Comparison of ENCODE assay signal across 11 cellular contexts in genomic region chr22:32897400-32897799, GRCh38.
A peak's percentile ranks its signal among the peaks of the same experiment; 100 is the strongest.
DNase-seq lines count a peak whose midpoint lies in the region; ATAC-seq, FAIRE-seq and TF ChIP-seq lines count a peak whose summit lies in the region.
"Had no signal": no experiment of that assay in that cellular context is flagged by ENCODE, and none has a peak within 500 bp of the region (broad histone marks: within the 10 kb centered on the region; RNA-seq: fewer than 3 reads in every experiment).

No MANE protein-coding gene starts in this region.

- no peaks in the 10 kb centered on the region for H3K4me1 Mint-ChIP-seq in astrocyte (ENCODE audit: low read depth, unreplicated experiment)
- H3K4me1 Mint-ChIP-seq: CD4-positive, CD25-positive, alpha-beta regulatory T cell; central memory CD8-positive, alpha-beta T cell had no signal

- no peaks in the 10 kb centered on the region for H3K79me2 ChIP-seq in astrocyte (ENCODE audit: insufficient read depth, low read length)

- H3K9me3 Mint-ChIP-seq in astrocyte (ENCODE audit: unreplicated experiment), result no peaks in the 10 kb centered on the region
- H3K9me3 Mint-ChIP-seq: central memory CD8-positive, alpha-beta T cell had no signal

- peaks cover 5% of the 10 kb centered on the region for H3K27me3 ChIP-seq in astrocyte (ENCODE audit: insufficient read depth, low read length)
- H3K27me3 ChIP-seq: suprapubic skin had no signal

- no peak overlapping the region for H3K27ac ChIP-seq in astrocyte (ENCODE audit: low read depth, low read length)
- H3K27ac ChIP-seq: suprapubic skin had no signal

- H3K4me3 ChIP-seq in AG10803 (ENCODE audit: low read length) (no peak overlapping the region), astrocyte (ENCODE audit: insufficient read depth, low read depth, low read length) (no peak overlapping the region)
- H3K4me3 ChIP-seq: suprapubic skin had no signal

- no peaks in the 10 kb centered on the region for H3K4me1 ChIP-seq in astrocyte (ENCODE audit: insufficient read depth, low read length)
- H3K4me1 ChIP-seq: suprapubic skin had no signal

- no peak overlapping the region for H3K27ac Mint-ChIP-seq in astrocyte (ENCODE audit: unreplicated experiment)
- H3K27ac Mint-ChIP-seq: CD4-positive, CD25-positive, alpha-beta regulatory T cell had no signal

- H3K27me3 Mint-ChIP-seq in astrocyte (ENCODE audit: low read depth, unreplicated experiment), result no peaks in the 10 kb centered on the region
- H3K27me3 Mint-ChIP-seq: CD4-positive, CD25-positive, alpha-beta regulatory T cell had no signal

- TF ChIP-seq CTCF in AG10803 (conservative IDR thresholded peaks at IDR 0.05; ENCODE audit: low read length) (no peak), astrocyte (IDR thresholded peaks at IDR 0.05; ENCODE audit: insufficient read depth, low read depth, low read length) (no peak)

- no peak overlapping the region for H2AFZ ChIP-seq in astrocyte (ENCODE audit: low read depth, low read length)

- DNase-seq in AG10803 (ENCODE audit: low read depth), result peak; percentile 11
- peak; percentile 81 for DNase-seq in ELR (ENCODE audit: low read depth)
- peak; percentile 87 for DNase-seq in astrocyte (ENCODE audit: low read depth)
- peak; percentile 56 for DNase-seq in kidney tubule cell (ENCODE audit: low spot score)
- DNase-seq: CD4-positive, CD25-positive, alpha-beta regulatory T cell had no signal

- no peak for FAIRE-seq in astrocyte (lab: Jason Lieb, UNC)
- FAIRE-seq: endometrium had no signal

- no peaks in the 10 kb centered on the region for H3K36me3 ChIP-seq in astrocyte (ENCODE audit: insufficient read depth, low read length)
- H3K36me3 ChIP-seq: suprapubic skin had no signal

- no peaks in the 10 kb centered on the region for H3K9me3 ChIP-seq in astrocyte (ENCODE audit: insufficient read depth, low read depth, low read length)
- H3K9me3 ChIP-seq: suprapubic skin had no signal

- H3K4me2 ChIP-seq in astrocyte (ENCODE audit: low read length), result no peak overlapping the region

- no peak for ATAC-seq in HG03460 (IDR thresholded peaks at IDR 0.05; ENCODE audit: unreplicated experiment)
- no peak for ATAC-seq in GM18868 (IDR thresholded peaks at IDR 0.05; ENCODE audit: unreplicated experiment)
- no peak for ATAC-seq in HG02623 (IDR thresholded peaks at IDR 0.05; ENCODE audit: unreplicated experiment)

- no peak overlapping the region for H3K9ac ChIP-seq in astrocyte (ENCODE audit: low read length)

- no peaks in the 10 kb centered on the region for H4K20me1 ChIP-seq in astrocyte (ENCODE audit: insufficient read depth, low read length)

- H3K4me3 Mint-ChIP-seq in astrocyte (ENCODE audit: unreplicated experiment), result no peak overlapping the region
- H3K4me3 Mint-ChIP-seq: CD4-positive, CD25-positive, alpha-beta regulatory T cell; central memory CD8-positive, alpha-beta T cell had no signal

- H3K36me3 Mint-ChIP-seq in astrocyte (ENCODE audit: low read depth, unreplicated experiment), result no peaks in the 10 kb centered on the region
- H3K36me3 Mint-ChIP-seq: CD4-positive, CD25-positive, alpha-beta regulatory T cell had no signal

Comparison
In these comparisons a context has a peak if more than half of its experiments do, and no peak if none do; other contexts are left out.
1. DNase-seq: peak in every context shown above with its lines; median percentile 87 in astrocyte; 81 in ELR; 56 in kidney tubule cell; 11 in AG10803.